Comparison of ENCODE assay signal across 31 cellular contexts in the genomic region with DNA sequence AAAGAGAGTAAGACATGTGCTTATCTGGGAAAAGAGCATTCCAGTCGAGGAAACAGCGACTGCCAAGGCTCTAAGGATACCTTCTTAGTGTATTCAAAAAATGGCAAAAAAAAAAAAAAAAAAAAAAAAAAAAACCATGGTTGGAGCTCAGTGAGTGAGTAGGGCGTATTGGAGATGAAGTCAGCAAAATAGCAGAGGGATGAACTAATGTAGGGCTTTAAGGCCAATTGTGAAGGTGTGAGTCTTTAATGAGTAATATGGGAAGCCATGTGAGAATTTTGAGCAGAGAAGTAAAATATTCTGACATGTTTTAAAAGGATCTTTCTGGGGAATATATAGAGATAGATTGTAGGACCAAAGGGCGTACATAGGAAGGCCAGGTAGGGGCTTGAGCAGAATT.
"Had no signal": no experiment of that assay in that cellular context is flagged by ENCODE, and none has a peak within 500 bp of the region (broad histone marks: within the 10 kb centered on the region; RNA-seq: fewer than 3 reads in every experiment).

No MANE protein-coding gene starts in this region.

- H3K4me1 ChIP-seq: adrenal gland, Peyer's patch had no signal

- ATAC-seq: activated naive CD4-positive, alpha-beta T cell treated with anti-CD3 and anti-CD28 coated beads, Interleukin-2, amount 50 U/mL, for 72 hours; activated T-cell treated with anti-CD3 and anti-CD28 coated beads, Interleukin-2, amount 50 U/mL, for 4 hours; PC-3 had no signal

- H3K36me3 ChIP-seq: adrenal gland, cardiac muscle cell, Peyer's patch had no signal

- H3K4me3 ChIP-seq: adrenal gland, cardiac muscle cell, Peyer's patch had no signal

- H3K27me3 ChIP-seq: adrenal gland, cardiac muscle cell, Peyer's patch had no signal

- DNase-seq: activated B cell treated with CpG ODN at 0.5 μM for 24 hours; activated CD4-positive, alpha-beta memory T cell treated with anti-CD3 and anti-CD28 coated beads for 36 hours; activated CD4-positive, alpha-beta T cell treated with anti-CD3 and anti-CD28 coated beads for 4 hours; activated CD4-positive, alpha-beta T cell treated with anti-CD3 and anti-CD28 coated beads, Interleukin-2, amount 50 U/mL, for 1 hour; activated CD4-positive, CD25-positive, alpha-beta regulatory T cell treated with anti-CD3 and anti-CD28 coated beads, Interleukin-2, amount 50 U/mL, for 72 hours; activated CD8-positive, alpha-beta memory T cell treated with anti-CD3 and anti-CD28 coated beads, Interleukin-2, amount 50 U/mL, for 4 hours; activated gamma-delta T cell treated with Interleukin-2 at 50 U/mL for 16 hours; activated naive CD4-positive, alpha-beta T cell treated with anti-CD3 and anti-CD28 coated beads for 36 hours; activated T-cell treated with anti-CD3 and anti-CD28 coated beads for 4 hours; activated T-cell treated with anti-CD3 and anti-CD28 coated beads, Interleukin-2, amount 50 U/mL, for 4 hours; adrenal gland; NCI-H1105 treated with DMSO at 0.1 percent for 48 hours; NCI-H1436; NCI-H1694 treated with DMSO at 0.1 percent for 48 hours; NCI-H2029; NCI-H345; NCI-H510A; NCI-H526; NCI-H748 treated with DMSO at 0.1 percent for 48 hours; NK-92 treated with Interleukin-12 subunit alpha and Interleukin-12 subunit beta, amount 100 ng/mL, for 24 hours; PC-3; Peyer's patch; Right ventricle myocardium superior; SW 1271; T-helper 1 cell; T-helper 2 cell; T-helper 9 cell had no signal

- H3K9me3 ChIP-seq: adrenal gland, Peyer's patch had no signal

- H3K27ac ChIP-seq: adrenal gland, cardiac muscle cell, KMS-11, Peyer's patch, VCaP had no signal
